ENCODE assay signal across 14 cellular contexts in genomic region chr13:79448413-79448812, GRCh38. TPM values are rescaled to one million over a fixed set of nuclear protein-coding genes. Genes with fewer than 3 reads are reported as not detected.
DNase-seq lines count a peak whose midpoint lies in the region; ATAC-seq and TF ChIP-seq lines count a peak whose summit lies in the region.
"Had no signal": no experiment of that assay in that cellular context is flagged by ENCODE, and none has a peak within 500 bp of the region (broad histone marks: within the 10 kb centered on the region; RNA-seq: fewer than 3 reads in every experiment).

No MANE protein-coding gene starts in this region.

- no peak overlapping the region for H3K4me3 Mint-ChIP-seq in activated naive CD8-positive, alpha-beta T cell treated with anti-CD3 and anti-CD28 coated beads, Interleukin-2, amount 50 U/mL, for 24 hours

- DNase-seq in A673 (ENCODE audit: low spot score) (peak; percentile 41), Kasumi-1 (lab: John Stamatoyannopoulos, UW) (peak; percentile 64 to 79), SK-N-DZ (ENCODE audit: low spot score) (no peak), GOT3 (lab: John Stamatoyannopoulos, UW) (no peak), NCI-H146 (lab: John Stamatoyannopoulos, UW) (no peak)
- no peak for DNase-seq in activated naive CD8-positive, alpha-beta T cell treated with anti-CD3 and anti-CD28 coated beads, Interleukin-2, amount 50 U/mL, for 24 hours
- no peak for DNase-seq in activated T-cell treated with anti-CD3 and anti-CD28 coated beads, Interleukin-2, amount 50 U/mL, for 1 hour
- DNase-seq: activated CD4-positive, alpha-beta T cell treated with anti-CD3 and anti-CD28 coated beads for 1 hour; amygdala; BE2C; NCI-H1417 treated with DMSO at 0.1 percent for 48 hours; Peyer's patch; stomach had no signal

- POLR2A ChIA-PET in A673 (lab: Charles Lee; ENCODE audit: low non-redundant PET), result no interaction called here

- H3K27ac Mint-ChIP-seq in activated naive CD8-positive, alpha-beta T cell treated with anti-CD3 and anti-CD28 coated beads, Interleukin-2, amount 50 U/mL, for 24 hours, result peak overlapping the region; percentile 16

- H3K9me3 Mint-ChIP-seq in activated naive CD8-positive, alpha-beta T cell treated with anti-CD3 and anti-CD28 coated beads, Interleukin-2, amount 50 U/mL, for 24 hours, result no peaks in the 10 kb centered on the region

- ATAC-seq in GM18873 (IDR thresholded peaks at IDR 0.05; ENCODE audit: low FRiP score, unreplicated experiment), result peak; percentile 43
- ATAC-seq in activated naive CD8-positive, alpha-beta T cell treated with anti-CD3 and anti-CD28 coated beads, Interleukin-2, amount 50 U/mL, for 24 hours, result no peak

- no peak overlapping the region for H3K4me3 ChIP-seq in A673 (ENCODE audit: low read depth, low read length, poor library complexity, severe bottlenecking)
- H3K4me3 ChIP-seq: Peyer's patch, stomach had no signal

- BruUV-seq in A673 (replicated peaks; lab: Mats Ljungman, UMichigan), result no TSS peak

- H3K27me3 Mint-ChIP-seq in activated naive CD8-positive, alpha-beta T cell treated with anti-CD3 and anti-CD28 coated beads, Interleukin-2, amount 50 U/mL, for 24 hours, result no peaks in the 10 kb centered on the region

- H3K4me1 ChIP-seq in A673 (ENCODE audit: insufficient read depth, low read length, poor library complexity, severe bottlenecking), result peaks cover 23% of the 10 kb centered on the region
- H3K4me1 ChIP-seq: Peyer's patch, stomach had no signal

- no peak for TF ChIP-seq CTCF in A673 (conservative IDR thresholded peaks at IDR 0.05; ENCODE audit: low read depth, low read length)

- H3K36me3 ChIP-seq in A673 (ENCODE audit: insufficient read depth, low read length, poor library complexity, severe bottlenecking), result no peaks in the 10 kb centered on the region
- H3K36me3 ChIP-seq: BE2C, Peyer's patch, stomach had no signal

- peaks cover 79% of the 10 kb centered on the region for H3K4me1 Mint-ChIP-seq in activated naive CD8-positive, alpha-beta T cell treated with anti-CD3 and anti-CD28 coated beads, Interleukin-2, amount 50 U/mL, for 24 hours

- CTCF ChIA-PET in A673 (lab: Charles Lee), result no interaction called here

- peaks cover 12% of the 10 kb centered on the region for H3K27me3 ChIP-seq in A673 (replicated peaks; ENCODE audit: insufficient read depth, low read depth, low read length, poor library complexity)
- H3K27me3 ChIP-seq: BE2C, Peyer's patch, stomach had no signal

- H3K9me3 ChIP-seq in A673 (ENCODE audit: low read depth, low read length, poor library complexity, severe bottlenecking), result no peaks in the 10 kb centered on the region
- H3K9me3 ChIP-seq: BE2C, Peyer's patch, stomach had no signal

- H3K27ac ChIP-seq in A673 (ENCODE audit: low read depth, low read length, poor library complexity, severe bottlenecking), result no peak overlapping the region
- H3K27ac ChIP-seq: Peyer's patch, stomach had no signal

- intact Hi-C loops in A673 (cut with micrococcal nuclease; ENCODE audit: unreplicated experiment), result no loop called here

- peaks cover 2% of the 10 kb centered on the region for H3K36me3 Mint-ChIP-seq in activated naive CD8-positive, alpha-beta T cell treated with anti-CD3 and anti-CD28 coated beads, Interleukin-2, amount 50 U/mL, for 24 hours (ENCODE audit: low read depth)

RNA-seq across cellular contexts. Expression of gene NDFIP2, which starts 32.5 kb away (rescaled TPM):
- 29.6 and 34.0 TPM in 2 replicates for total RNA-seq in A673 (2021)
- 30.7 and 32.2 TPM in 2 replicates for polyA plus RNA-seq in SK-N-DZ (2014; cell fraction: cytosol; rRNA removed)
- 18.0 and 19.8 TPM in 2 replicates for polyA plus RNA-seq in SK-N-DZ (2014; cell fraction: nucleus; rRNA removed)

RNA-seq across cellular contexts. Expression of gene RBM26, which starts 42.4 kb away (rescaled TPM):
- total RNA-seq in A673 (2021), result 59.7 and 65.7 TPM in 2 replicates
- 40.1 and 52.0 TPM in 2 replicates for polyA plus RNA-seq in SK-N-DZ (2014; cell fraction: cytosol; rRNA removed)
- polyA plus RNA-seq in SK-N-DZ (2014; cell fraction: nucleus; rRNA removed), result 96.3 and 128 TPM in 2 replicates

Comparison
In these comparisons a context has a peak if more than half of its experiments do, and no peak if none do; other contexts are left out.
1. DNase-seq: peak in A673 (single experiment) and Kasumi-1 (2 of 2); none in activated naive CD8-positive, alpha-beta T cell treated with anti-CD3 and anti-CD28 coated beads, Interleukin-2, amount 50 U/mL, for 24 hours (single experiment), SK-N-DZ (single experiment), GOT3 (single experiment), activated T-cell treated with anti-CD3 and anti-CD28 coated beads, Interleukin-2, amount 50 U/mL, for 1 hour (single experiment) and NCI-H146 (single experiment).